In genomic region chr16:88330971-88331890, GRCh38 we compare ENCODE assay signal across 1 cellular context.
TF ChIP-seq lines count a peak whose summit lies in the region.

No MANE protein-coding gene starts in this region.

TF ChIP-seq in K562, 482 proteins besides CTCF, POLR2A, EP300 and RAD21 (continued from another document):
- TF ChIP-seq MBD1 (CRISPR knock-in tag; IDR thresholded peaks at IDR 0.05) (no peak), MLLT1 (IDR thresholded peaks at IDR 0.05) (0 out of 4 replicates have a peak, but pooled peaks of 1 of the 2 experiments have one; percentile 30), CGGBP1 (CRISPR knock-in tag; IDR thresholded peaks at IDR 0.05) (no peak), IRF9 (tag; IDR thresholded peaks at IDR 0.05) (no peak), NKRF (IDR thresholded peaks at IDR 0.05; ENCODE audit: borderline replicate concordance) (no peak; the same call in 1 of the 2 replicates), YBX1 (IDR thresholded peaks at IDR 0.05) (0 out of 2 replicates have a peak, but pooled peaks have one; percentile 8), SRF (CRISPR knock-in tag; IDR thresholded peaks at IDR 0.05) (no peak), ZNF224 (CRISPR knock-in tag; IDR thresholded peaks at IDR 0.05) (no peak), FIP1L1 (IDR thresholded peaks at IDR 0.05; ENCODE audit: low read depth, low read length, poor library complexity, severe bottlenecking) (no peak), HMBOX1 (IDR thresholded peaks at IDR 0.05) (no peak), NFRKB (IDR thresholded peaks at IDR 0.05; ENCODE audit: low read depth) (peak; percentile 16; the same call in 1 of the 2 replicates), ZBTB2 (IDR thresholded peaks at IDR 0.05) (peak; percentile 22; the same call in 1 of the 2 replicates), NBN (IDR thresholded peaks at IDR 0.05; ENCODE audit: low read depth) (0 out of 2 replicates have a peak, but pooled peaks have one; percentile 12), ARID1B (IDR thresholded peaks at IDR 0.05) (no peak), ZC3H4 (CRISPR knock-in tag; IDR thresholded peaks at IDR 0.05; ENCODE audit: borderline replicate concordance) (no peak), UBTF (IDR thresholded peaks at IDR 0.05; ENCODE audit: borderline replicate concordance in 1 of 2, low read depth in 2 of 2, low read length in 2 of 2) (no peak), DEAF1 (CRISPR knock-in tag; IDR thresholded peaks at IDR 0.05) (no peak), RNF219 (CRISPR knock-in tag; IDR thresholded peaks at IDR 0.05) (no peak), GATAD2A (IDR thresholded peaks at IDR 0.05) (0 out of 2 replicates have a peak, but pooled peaks have one; percentile 21), RFX7 (CRISPR knock-in tag; IDR thresholded peaks at IDR 0.05) (no peak), XRCC4 (IDR thresholded peaks at IDR 0.05; ENCODE audit: extremely low read depth, insufficient read depth, insufficient read length) (no peak), ZNF395 (CRISPR knock-in tag; IDR thresholded peaks at IDR 0.05) (no peak), BHLHE40 (IDR thresholded peaks at IDR 0.05; ENCODE audit: low read length) (no peak), TRIM28 (IDR thresholded peaks at IDR 0.05) (no peak), ETV1 (tag; conservative IDR thresholded peaks at IDR 0.05; ENCODE audit: low read depth) (no peak), ETS1 (conservative IDR thresholded peaks at IDR 0.05; ENCODE audit: control insufficient read depth, low read depth, low read length) (no peak), ETV6 (IDR thresholded peaks at IDR 0.05; ENCODE audit: borderline replicate concordance in 1 of 2, low read depth in 2 of 2, low read length in 1 of 2) (no peak), ETV6 (CRISPR knock-in tag; IDR thresholded peaks at IDR 0.05; ENCODE audit: borderline replicate concordance) (no peak), ZNF561 (CRISPR knock-in tag; conservative IDR thresholded peaks at IDR 0.05) (no peak), ZNF175 (CRISPR knock-in tag; IDR thresholded peaks at IDR 0.05; ENCODE audit: low read depth) (no peak), HOMEZ (CRISPR knock-in tag; IDR thresholded peaks at IDR 0.05) (no peak), E2F3 (CRISPR knock-in tag; IDR thresholded peaks at IDR 0.05) (no peak)
